ENCODE assay signal across 1 cellular context in the genomic region with DNA sequence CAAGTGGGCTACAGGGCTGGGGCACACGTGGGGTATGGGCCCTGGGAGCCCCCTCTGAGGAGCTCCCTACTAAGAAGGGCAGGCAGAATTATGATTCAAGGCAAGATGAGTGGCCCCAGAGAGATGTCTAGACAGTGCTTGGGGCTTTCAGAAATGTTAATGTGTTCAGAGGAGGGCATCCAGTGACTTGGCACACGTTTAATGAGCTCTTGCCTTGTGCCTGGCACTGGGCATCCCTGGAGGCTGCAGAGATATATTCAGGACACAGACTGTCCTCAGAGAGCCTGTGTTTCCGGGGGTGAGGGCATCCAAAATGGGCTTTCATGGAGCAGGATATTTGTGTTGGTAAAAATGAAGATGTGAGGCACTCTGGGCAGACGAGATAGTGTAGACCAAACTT.
TF ChIP-seq lines count a peak whose summit lies in the region.

No MANE protein-coding gene starts in this region.

TF ChIP-seq in GM23338, 12 proteins besides CTCF, POLR2A, EP300 and RAD21:
- TF ChIP-seq, protein P1, sequence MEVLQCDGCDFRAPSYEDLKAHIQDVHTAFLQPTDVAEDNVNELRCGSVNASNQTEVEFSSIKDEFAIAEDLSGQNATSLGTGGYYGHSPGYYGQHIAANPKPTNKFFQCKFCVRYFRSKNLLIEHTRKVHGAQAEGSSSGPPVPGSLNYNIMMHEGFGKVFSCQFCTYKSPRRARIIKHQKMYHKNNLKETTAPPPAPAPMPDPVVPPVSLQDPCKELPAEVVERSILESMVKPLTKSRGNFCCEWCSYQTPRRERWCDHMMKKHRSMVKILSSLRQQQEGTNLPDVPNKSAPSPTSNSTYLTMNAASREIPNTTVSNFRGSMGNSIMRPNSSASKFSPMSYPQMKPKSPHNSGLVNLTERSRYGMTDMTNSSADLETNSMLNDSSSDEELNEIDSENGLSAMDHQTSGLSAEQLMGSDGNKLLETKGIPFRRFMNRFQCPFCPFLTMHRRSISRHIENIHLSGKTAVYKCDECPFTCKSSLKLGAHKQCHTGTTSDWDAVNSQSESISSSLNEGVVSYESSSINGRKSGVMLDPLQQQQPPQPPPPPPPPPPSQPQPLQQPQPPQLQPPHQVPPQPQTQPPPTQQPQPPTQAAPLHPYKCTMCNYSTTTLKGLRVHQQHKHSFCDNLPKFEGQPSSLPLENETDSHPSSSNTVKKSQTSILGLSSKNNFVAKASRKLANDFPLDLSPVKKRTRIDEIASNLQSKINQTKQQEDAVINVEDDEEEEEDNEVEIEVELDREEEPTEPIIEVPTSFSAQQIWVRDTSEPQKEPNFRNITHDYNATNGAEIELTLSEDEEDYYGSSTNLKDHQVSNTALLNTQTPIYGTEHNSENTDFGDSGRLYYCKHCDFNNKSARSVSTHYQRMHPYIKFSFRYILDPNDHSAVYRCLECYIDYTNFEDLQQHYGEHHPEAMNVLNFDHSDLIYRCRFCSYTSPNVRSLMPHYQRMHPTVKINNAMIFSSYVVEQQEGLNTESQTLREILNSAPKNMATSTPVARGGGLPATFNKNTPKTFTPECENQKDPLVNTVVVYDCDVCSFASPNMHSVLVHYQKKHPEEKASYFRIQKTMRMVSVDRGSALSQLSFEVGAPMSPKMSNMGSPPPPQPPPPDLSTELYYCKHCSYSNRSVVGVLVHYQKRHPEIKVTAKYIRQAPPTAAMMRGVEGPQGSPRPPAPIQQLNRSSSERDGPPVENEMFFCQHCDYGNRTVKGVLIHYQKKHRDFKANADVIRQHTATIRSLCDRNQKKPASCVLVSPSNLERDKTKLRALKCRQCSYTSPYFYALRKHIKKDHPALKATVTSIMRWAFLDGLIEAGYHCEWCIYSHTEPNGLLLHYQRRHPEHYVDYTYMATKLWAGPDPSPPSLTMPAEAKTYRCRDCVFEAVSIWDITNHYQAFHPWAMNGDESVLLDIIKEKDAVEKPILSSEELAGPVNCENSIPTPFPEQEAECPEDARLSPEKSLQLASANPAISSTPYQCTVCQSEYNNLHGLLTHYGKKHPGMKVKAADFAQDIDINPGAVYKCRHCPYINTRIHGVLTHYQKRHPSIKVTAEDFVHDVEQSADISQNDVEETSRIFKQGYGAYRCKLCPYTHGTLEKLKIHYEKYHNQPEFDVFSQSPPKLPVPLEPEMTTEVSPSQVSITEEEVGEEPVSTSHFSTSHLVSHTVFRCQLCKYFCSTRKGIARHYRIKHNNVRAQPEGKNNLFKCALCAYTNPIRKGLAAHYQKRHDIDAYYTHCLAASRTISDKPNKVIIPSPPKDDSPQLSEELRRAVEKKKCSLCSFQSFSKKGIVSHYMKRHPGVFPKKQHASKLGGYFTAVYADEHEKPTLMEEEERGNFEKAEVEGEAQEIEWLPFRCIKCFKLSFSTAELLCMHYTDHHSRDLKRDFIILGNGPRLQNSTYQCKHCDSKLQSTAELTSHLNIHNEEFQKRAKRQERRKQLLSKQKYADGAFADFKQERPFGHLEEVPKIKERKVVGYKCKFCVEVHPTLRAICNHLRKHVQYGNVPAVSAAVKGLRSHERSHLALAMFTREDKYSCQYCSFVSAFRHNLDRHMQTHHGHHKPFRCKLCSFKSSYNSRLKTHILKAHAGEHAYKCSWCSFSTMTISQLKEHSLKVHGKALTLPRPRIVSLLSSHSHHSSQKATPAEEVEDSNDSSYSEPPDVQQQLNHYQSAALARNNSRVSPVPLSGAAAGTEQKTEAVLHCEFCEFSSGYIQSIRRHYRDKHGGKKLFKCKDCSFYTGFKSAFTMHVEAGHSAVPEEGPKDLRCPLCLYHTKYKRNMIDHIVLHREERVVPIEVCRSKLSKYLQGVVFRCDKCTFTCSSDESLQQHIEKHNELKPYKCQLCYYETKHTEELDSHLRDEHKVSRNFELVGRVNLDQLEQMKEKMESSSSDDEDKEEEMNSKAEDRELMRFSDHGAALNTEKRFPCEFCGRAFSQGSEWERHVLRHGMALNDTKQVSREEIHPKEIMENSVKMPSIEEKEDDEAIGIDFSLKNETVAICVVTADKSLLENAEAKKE (CRISPR knock-in tag; IDR thresholded peaks at IDR 0.05), result no peak
- TF ChIP-seq, protein P2, sequence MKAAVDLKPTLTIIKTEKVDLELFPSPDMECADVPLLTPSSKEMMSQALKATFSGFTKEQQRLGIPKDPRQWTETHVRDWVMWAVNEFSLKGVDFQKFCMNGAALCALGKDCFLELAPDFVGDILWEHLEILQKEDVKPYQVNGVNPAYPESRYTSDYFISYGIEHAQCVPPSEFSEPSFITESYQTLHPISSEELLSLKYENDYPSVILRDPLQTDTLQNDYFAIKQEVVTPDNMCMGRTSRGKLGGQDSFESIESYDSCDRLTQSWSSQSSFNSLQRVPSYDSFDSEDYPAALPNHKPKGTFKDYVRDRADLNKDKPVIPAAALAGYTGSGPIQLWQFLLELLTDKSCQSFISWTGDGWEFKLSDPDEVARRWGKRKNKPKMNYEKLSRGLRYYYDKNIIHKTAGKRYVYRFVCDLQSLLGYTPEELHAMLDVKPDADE (IDR thresholded peaks at IDR 0.05), result no peak
